8 cellular contexts compared by ENCODE assay signal in the genomic region with DNA sequence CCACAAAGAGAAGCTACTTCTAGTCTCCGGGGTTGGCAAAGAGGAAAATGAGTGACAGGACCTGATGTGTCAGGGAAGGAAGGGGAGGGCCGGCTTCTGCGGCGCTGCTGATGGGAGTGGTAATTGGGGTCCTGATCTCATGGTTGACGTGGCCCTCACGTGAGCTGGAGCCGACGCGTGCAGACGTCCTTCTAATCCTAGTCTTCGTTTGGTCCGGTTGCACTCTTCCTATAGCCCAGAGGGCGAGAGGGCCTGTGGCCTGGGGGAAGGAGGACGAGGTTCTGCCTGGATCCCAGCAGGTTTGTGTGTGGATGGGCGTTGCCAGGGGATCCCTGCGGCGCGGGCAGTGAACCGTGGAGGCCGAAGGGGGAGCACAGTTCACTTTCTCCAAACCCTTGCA. TPM values are rescaled to one million over a fixed set of nuclear protein-coding genes. Genes with fewer than 3 reads are reported as not detected.
DNase-seq lines count a peak whose midpoint lies in the region; ATAC-seq and TF ChIP-seq lines count a peak whose summit lies in the region.

A gene (plus strand): TSS at position 186 of the 400 bp plus-strand sequence. CDS start 2,384 bp downstream, outside the sequence.

- no peak for TF ChIP-seq EP300 in suprapubic skin (IDR thresholded peaks at IDR 0.05)

- no peaks in the 10 kb centered on the region for H3K4me1 ChIP-seq in ES-I3 (ENCODE audit: insufficient read depth, low read length)
- no peaks in the 10 kb centered on the region for H3K4me1 ChIP-seq in naive thymus-derived CD4-positive, alpha-beta T cell (ENCODE audit: control insufficient read depth in 2 of 2, insufficient read depth in 2 of 2, low read length in 2 of 2)
- peaks cover 4% of the 10 kb centered on the region for H3K4me1 ChIP-seq in suprapubic skin

- peak within 1 kb of the TSS; percentile 85 for H3K9ac ChIP-seq in ES-I3 (ENCODE audit: low read depth, low read length)

- ATAC-seq in naive thymus-derived CD4-positive, alpha-beta T cell = peak; percentile 71
- no peak for ATAC-seq in GM18909 (IDR thresholded peaks at IDR 0.05; ENCODE audit: poor library complexity, unreplicated experiment)

- POLR2A ChIA-PET in naive thymus-derived CD4-positive, alpha-beta T cell (lab: Charles Lee) = no interaction called here

- TF ChIP-seq POLR2A in suprapubic skin (IDR thresholded peaks at IDR 0.05) = peak in 1 of 2 donors; percentile 53

- no peaks in the 10 kb centered on the region for H3K36me3 Mint-ChIP-seq in activated naive CD4-positive, alpha-beta T cell treated with anti-CD3 and anti-CD28 coated beads, Interleukin-2, amount 50 U/mL, for 24 hours
- no peaks in the 10 kb centered on the region for H3K36me3 Mint-ChIP-seq in naive thymus-derived CD4-positive, alpha-beta T cell

- peaks cover 7% of the 10 kb centered on the region for H3K4me1 Mint-ChIP-seq in activated naive CD4-positive, alpha-beta T cell treated with anti-CD3 and anti-CD28 coated beads, Interleukin-2, amount 50 U/mL, for 24 hours
- peaks cover 0 to 12% (median 7%) of the 10 kb centered on the region in 7 donors for H3K4me1 Mint-ChIP-seq in naive thymus-derived CD4-positive, alpha-beta T cell

- H3K36me3 ChIP-seq in ES-I3 (ENCODE audit: insufficient read depth, low read length) = no peaks in the 10 kb centered on the region
- H3K36me3 ChIP-seq in naive thymus-derived CD4-positive, alpha-beta T cell (ENCODE audit: control insufficient read depth in 2 of 3, insufficient read depth in 3 of 3, low read length in 3 of 3) = no peaks in the 10 kb centered on the region
- peaks cover 12% of the 10 kb centered on the region for H3K36me3 ChIP-seq in suprapubic skin

- CTCF ChIA-PET in naive thymus-derived CD4-positive, alpha-beta T cell (lab: Charles Lee) = no interaction called here

- no peak within 1 kb of the TSS for H3K27ac Mint-ChIP-seq in activated naive CD4-positive, alpha-beta T cell treated with anti-CD3 and anti-CD28 coated beads, Interleukin-2, amount 50 U/mL, for 24 hours
- H3K27ac Mint-ChIP-seq in naive thymus-derived CD4-positive, alpha-beta T cell = peak within 1 kb of the TSS in 4 of 9 donors; percentile 14 to 72 (median 60)

- H3K9me3 Mint-ChIP-seq in activated naive CD4-positive, alpha-beta T cell treated with anti-CD3 and anti-CD28 coated beads, Interleukin-2, amount 50 U/mL, for 24 hours = no peaks in the 10 kb centered on the region
- peaks cover 0 to 3% (median 0%) of the 10 kb centered on the region in 11 donors for H3K9me3 Mint-ChIP-seq in naive thymus-derived CD4-positive, alpha-beta T cell

- no peaks in the 10 kb centered on the region for H3K27me3 ChIP-seq in naive thymus-derived CD4-positive, alpha-beta T cell (ENCODE audit: control insufficient read depth in 2 of 2, insufficient read depth in 2 of 2, low read length in 2 of 2)
- H3K27me3 ChIP-seq in suprapubic skin = no peaks in the 10 kb centered on the region

- peak within 1 kb of the TSS; percentile 33 for H3K4me3 ChIP-seq in naive thymus-derived CD4-positive, alpha-beta T cell (ENCODE audit: low read length)
- H3K4me3 ChIP-seq in suprapubic skin = peak within 1 kb of the TSS; percentile 53

- WGBS in suprapubic skin = 38% methylated on average over 18 of the region's 20 CpGs

- H3K27ac ChIP-seq in naive thymus-derived CD4-positive, alpha-beta T cell (ENCODE audit: low read depth, low read length) = no peak within 1 kb of the TSS
- H3K27ac ChIP-seq in suprapubic skin = peak within 1 kb of the TSS; percentile 85

- H3K9me3 ChIP-seq in ES-I3 (ENCODE audit: control insufficient read depth, insufficient read depth, low read length) (no peaks in the 10 kb centered on the region), suprapubic skin (no peaks in the 10 kb centered on the region)
- no peaks in the 10 kb centered on the region for H3K9me3 ChIP-seq in naive thymus-derived CD4-positive, alpha-beta T cell (ENCODE audit: control insufficient read depth in 2 of 3, low read length in 3 of 3)

- TF ChIP-seq CTCF in suprapubic skin (IDR thresholded peaks at IDR 0.05) (no peak), GM20000 (IDR thresholded peaks at IDR 0.05; ENCODE audit: extremely low read depth, missing control alignments) (no peak)

- H3K4me3 Mint-ChIP-seq in activated naive CD4-positive, alpha-beta T cell treated with anti-CD3 and anti-CD28 coated beads, Interleukin-2, amount 50 U/mL, for 24 hours = peak within 1 kb of the TSS; percentile 79
- peak within 1 kb of the TSS; percentile 56 to 88 (median 79) for H3K4me3 Mint-ChIP-seq in naive thymus-derived CD4-positive, alpha-beta T cell

- DNase-seq in NCI-H146 treated with DMSO at 0.1 percent for 48 hours (lab: John Stamatoyannopoulos, UW; ENCODE audit: unreplicated experiment) = peak; percentile 79
- peak; percentile 69 for DNase-seq in foreskin melanocyte
- DNase-seq in naive thymus-derived CD4-positive, alpha-beta T cell = peak in 3 of 9 donors; percentile 1 to 7 (median 2)
- peak; percentile 81 to 83 for DNase-seq in suprapubic skin (ENCODE audit: low spot score in 2 of 2)
- DNase-seq in GM20000 (ENCODE audit: low spot score) = no peak

- intact Hi-C loops in naive thymus-derived CD4-positive, alpha-beta T cell (cut with micrococcal nuclease) = no loop called here

- peaks cover 18% of the 10 kb centered on the region for H3K27me3 Mint-ChIP-seq in activated naive CD4-positive, alpha-beta T cell treated with anti-CD3 and anti-CD28 coated beads, Interleukin-2, amount 50 U/mL, for 24 hours
- H3K27me3 Mint-ChIP-seq in naive thymus-derived CD4-positive, alpha-beta T cell = peaks cover 8 to 19% (median 13%) of the 10 kb centered on the region in 5 donors

RNA-seq across cellular contexts. Expression of the gene that starts here (rescaled TPM):
- 1 to 10 TPM in 2 of 5 experiments, under 1 TPM in 3; 0.17 to 1.4 (median 0.78) TPM for total RNA-seq in naive thymus-derived CD4-positive, alpha-beta T cell
- 1 to 10 TPM; 2.1 to 3.2 TPM for polyA plus RNA-seq in naive thymus-derived CD4-positive, alpha-beta T cell
- total RNA-seq in suprapubic skin = 10 to 100 TPM in 3 of 4 donors, 1 to 10 TPM in 1; 9.0 to 19.4 (median 12.1) TPM

Comparison
In these comparisons a context has a peak if more than half of its experiments do, and no peak if none do; other contexts are left out.
1. RNA of the gene that starts here (total RNA-seq): 9.0 to 19.4 TPM in suprapubic skin; 0.17 to 1.4 TPM in naive thymus-derived CD4-positive, alpha-beta T cell; every median in the first group is over 4 times any median in the second.